19 cellular contexts compared by ENCODE assay signal in the genomic region with DNA sequence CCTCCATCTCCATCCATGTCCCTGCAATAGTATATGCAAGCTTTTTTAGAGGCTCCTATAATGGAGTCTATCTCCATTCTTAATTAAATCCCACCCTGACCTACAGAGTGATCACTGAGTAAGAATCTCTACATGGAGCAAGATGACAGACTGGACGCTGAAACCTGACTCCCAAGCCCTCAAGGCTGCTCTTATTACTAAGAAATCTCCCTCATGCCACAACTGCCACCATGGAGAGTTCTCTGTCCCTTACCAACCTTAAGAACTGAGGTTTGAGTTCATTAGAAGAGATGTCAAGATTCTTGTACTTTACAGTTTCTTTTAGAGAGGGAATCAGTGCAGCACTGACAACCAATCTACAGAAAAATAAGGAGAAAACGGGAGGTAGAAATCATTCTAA.
"Had no signal": no experiment of that assay in that cellular context is flagged by ENCODE, and none has a peak within 500 bp of the region (broad histone marks: within the 10 kb centered on the region; RNA-seq: fewer than 3 reads in every experiment).

No MANE protein-coding gene starts in this region.

- DNase-seq: hippocampal formation; hypothalamus; immature natural killer cell; islet precursor cell; kidney; kidney glomerular epithelial cell; left cardiac atrium; left colon; left lung; left ventricle myocardium inferior; left ventricle myocardium superior; lower lobe of right lung; mammary epithelial cell; mesenchymal stem cell; mesendoderm; midbrain; mucosa of descending colon; naive B cell; naive thymus-derived CD4-positive, alpha-beta T cell had no signal
